Comparison of ENCODE assay signal across 1 cellular context in genomic region chr11:124746621-124747243, GRCh38.
TF ChIP-seq lines count a peak whose summit lies in the region.

No MANE protein-coding gene starts in this region.

TF ChIP-seq in HEK293, 187 proteins besides CTCF, POLR2A, EP300 and RAD21 (continued from another document):
- TF ChIP-seq, protein P1, sequence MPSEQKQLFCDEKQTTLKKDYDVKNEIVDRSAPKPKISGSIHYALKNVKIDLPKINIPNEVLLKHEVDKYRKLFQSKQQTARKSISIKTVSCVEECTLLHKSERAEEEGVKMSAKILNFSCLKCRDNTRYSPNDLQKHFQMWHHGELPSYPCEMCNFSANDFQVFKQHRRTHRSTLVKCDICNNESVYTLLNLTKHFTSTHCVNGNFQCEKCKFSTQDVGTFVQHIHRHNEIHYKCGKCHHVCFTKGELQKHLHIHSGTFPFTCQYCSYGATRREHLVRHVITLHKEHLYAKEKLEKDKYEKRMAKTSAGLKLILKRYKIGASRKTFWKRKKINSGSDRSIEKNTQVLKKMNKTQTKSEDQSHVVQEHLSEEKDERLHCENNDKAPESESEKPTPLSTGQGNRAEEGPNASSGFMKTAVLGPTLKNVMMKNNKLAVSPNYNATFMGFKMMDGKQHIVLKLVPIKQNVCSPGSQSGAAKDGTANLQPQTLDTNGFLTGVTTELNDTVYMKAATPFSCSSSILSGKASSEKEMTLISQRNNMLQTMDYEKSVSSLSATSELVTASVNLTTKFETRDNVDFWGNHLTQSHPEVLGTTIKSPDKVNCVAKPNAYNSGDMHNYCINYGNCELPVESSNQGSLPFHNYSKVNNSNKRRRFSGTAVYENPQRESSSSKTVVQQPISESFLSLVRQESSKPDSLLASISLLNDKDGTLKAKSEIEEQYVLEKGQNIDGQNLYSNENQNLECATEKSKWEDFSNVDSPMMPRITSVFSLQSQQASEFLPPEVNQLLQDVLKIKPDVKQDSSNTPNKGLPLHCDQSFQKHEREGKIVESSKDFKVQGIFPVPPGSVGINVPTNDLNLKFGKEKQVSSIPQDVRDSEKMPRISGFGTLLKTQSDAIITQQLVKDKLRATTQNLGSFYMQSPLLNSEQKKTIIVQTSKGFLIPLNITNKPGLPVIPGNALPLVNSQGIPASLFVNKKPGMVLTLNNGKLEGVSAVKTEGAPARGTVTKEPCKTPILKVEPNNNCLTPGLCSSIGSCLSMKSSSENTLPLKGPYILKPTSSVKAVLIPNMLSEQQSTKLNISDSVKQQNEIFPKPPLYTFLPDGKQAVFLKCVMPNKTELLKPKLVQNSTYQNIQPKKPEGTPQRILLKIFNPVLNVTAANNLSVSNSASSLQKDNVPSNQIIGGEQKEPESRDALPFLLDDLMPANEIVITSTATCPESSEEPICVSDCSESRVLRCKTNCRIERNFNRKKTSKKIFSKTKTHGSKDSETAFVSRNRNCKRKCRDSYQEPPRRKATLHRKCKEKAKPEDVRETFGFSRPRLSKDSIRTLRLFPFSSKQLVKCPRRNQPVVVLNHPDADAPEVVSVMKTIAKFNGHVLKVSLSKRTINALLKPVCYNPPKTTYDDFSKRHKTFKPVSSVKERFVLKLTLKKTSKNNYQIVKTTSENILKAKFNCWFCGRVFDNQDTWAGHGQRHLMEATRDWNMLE (tag by site-specific recombination; conservative IDR thresholded peaks at IDR 0.05; ENCODE audit: low read depth) = no peak
- TF ChIP-seq ZNF48 (tag by site-specific recombination; IDR thresholded peaks at IDR 0.05) (no peak), ZBTB21 (tag by site-specific recombination; IDR thresholded peaks at IDR 0.05) (no peak), ZBTB17 (tag by site-specific recombination; IDR thresholded peaks at IDR 0.05) (peak; percentile 76), ZBTB11 (tag by site-specific recombination; conservative IDR thresholded peaks at IDR 0.05; ENCODE audit: low read depth) (0 out of 2 replicates have a peak, but pooled peaks have one; percentile 38), BCL11B (tag by site-specific recombination; IDR thresholded peaks at IDR 0.05; ENCODE audit: low read depth) (no peak), ZNF221 (tag by site-specific recombination; IDR thresholded peaks at IDR 0.05; ENCODE audit: borderline replicate concordance) (no peak), ZNF660 (tag by site-specific recombination; IDR thresholded peaks at IDR 0.05) (0 out of 2 replicates have a peak, but pooled peaks have one; percentile 14), ZNF335 (tag by site-specific recombination; conservative IDR thresholded peaks at IDR 0.05) (peak; percentile 91), ZNF654 (tag by site-specific recombination; IDR thresholded peaks at IDR 0.05; ENCODE audit: low read depth) (peak; percentile 20), ZNF600 (tag by site-specific recombination; IDR thresholded peaks at IDR 0.05) (peak; percentile 94), ZNF391 (tag by site-specific recombination; IDR thresholded peaks at IDR 0.05; ENCODE audit: borderline replicate concordance, low read depth) (no peak; the same call in 1 of the 2 replicates), ZNF561 (tag by site-specific recombination; IDR thresholded peaks at IDR 0.05; ENCODE audit: borderline replicate concordance) (0 out of 2 replicates have a peak, but pooled peaks have one; percentile 35), ZBTB44 (tag by site-specific recombination; IDR thresholded peaks at IDR 0.05) (no peak), TCF7L2 (IDR thresholded peaks at IDR 0.05; ENCODE audit: borderline replicate concordance, low read depth, low read length) (no peak), ZNF747 (tag by site-specific recombination; IDR thresholded peaks at IDR 0.05) (no peak), ZNF555 (tag by site-specific recombination; conservative IDR thresholded peaks at IDR 0.05) (no peak)
- TF ChIP-seq, protein P2, sequence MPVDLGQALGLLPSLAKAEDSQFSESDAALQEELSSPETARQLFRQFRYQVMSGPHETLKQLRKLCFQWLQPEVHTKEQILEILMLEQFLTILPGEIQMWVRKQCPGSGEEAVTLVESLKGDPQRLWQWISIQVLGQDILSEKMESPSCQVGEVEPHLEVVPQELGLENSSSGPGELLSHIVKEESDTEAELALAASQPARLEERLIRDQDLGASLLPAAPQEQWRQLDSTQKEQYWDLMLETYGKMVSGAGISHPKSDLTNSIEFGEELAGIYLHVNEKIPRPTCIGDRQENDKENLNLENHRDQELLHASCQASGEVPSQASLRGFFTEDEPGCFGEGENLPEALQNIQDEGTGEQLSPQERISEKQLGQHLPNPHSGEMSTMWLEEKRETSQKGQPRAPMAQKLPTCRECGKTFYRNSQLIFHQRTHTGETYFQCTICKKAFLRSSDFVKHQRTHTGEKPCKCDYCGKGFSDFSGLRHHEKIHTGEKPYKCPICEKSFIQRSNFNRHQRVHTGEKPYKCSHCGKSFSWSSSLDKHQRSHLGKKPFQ (tag by site-specific recombination; IDR thresholded peaks at IDR 0.05) = no peak
- TF ChIP-seq, protein P3, sequence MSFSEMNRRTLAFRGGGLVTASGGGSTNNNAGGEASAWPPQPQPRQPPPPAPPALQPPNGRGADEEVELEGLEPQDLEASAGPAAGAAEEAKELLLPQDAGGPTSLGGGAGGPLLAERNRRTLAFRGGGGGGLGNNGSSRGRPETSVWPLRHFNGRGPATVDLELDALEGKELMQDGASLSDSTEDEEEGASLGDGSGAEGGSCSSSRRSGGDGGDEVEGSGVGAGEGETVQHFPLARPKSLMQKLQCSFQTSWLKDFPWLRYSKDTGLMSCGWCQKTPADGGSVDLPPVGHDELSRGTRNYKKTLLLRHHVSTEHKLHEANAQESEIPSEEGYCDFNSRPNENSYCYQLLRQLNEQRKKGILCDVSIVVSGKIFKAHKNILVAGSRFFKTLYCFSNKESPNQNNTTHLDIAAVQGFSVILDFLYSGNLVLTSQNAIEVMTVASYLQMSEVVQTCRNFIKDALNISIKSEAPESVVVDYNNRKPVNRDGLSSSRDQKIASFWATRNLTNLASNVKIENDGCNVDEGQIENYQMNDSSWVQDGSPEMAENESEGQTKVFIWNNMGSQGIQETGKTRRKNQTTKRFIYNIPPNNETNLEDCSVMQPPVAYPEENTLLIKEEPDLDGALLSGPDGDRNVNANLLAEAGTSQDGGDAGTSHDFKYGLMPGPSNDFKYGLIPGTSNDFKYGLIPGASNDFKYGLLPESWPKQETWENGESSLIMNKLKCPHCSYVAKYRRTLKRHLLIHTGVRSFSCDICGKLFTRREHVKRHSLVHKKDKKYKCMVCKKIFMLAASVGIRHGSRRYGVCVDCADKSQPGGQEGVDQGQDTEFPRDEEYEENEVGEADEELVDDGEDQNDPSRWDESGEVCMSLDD (tag by site-specific recombination; IDR thresholded peaks at IDR 0.05) = 0 out of 2 replicates have a peak, but pooled peaks have one; percentile 52
